Comparison of ENCODE assay signal across 1 cellular context in the genomic region with DNA sequence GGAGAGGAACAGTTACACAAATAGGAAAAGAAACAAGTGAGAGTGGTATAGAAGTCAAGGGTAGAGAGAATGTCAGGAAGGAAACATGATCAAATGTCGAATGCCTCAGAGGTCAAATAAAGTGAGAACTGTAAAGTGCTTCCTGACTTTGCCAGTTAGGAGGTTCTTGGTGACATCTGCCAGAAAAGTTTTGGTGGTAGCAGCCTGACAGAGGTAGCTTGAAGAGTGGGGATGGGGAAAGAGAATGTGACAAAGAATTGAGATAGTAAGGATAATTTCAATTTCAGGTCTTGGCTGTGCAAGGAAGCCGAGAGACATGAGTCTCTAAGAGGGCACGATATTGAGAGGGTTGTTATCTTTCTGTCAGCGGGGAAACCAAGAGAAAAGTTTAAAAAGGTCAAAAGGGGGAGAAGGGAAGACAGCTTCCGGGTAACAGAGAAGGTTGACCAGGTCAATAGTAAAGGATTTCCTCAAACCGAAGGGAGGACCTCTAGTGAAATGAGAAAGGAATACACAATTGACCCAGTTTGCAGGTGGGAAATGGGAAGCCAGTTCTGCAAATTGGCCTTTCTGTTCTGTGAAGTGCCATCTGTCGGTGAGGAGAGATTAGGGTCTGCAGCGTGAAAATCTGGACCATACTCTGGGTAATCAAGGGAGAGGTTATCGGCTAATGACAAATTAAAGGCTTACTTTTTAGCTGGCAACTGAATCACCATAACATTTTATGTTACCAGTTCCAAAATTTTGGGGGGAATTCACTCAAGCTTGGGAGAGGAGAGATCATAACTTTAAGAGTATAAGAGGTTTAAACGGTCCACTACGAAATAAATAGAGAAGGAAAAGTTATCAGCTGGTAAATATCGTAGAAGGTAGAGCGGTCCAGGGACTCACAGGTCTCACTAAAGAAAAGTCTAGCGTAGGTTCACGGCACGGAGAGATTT.
TF ChIP-seq lines count a peak whose summit lies in the region.

No MANE protein-coding gene starts in this region.

TF ChIP-seq in HepG2, 621 proteins besides CTCF, POLR2A, EP300 and RAD21 (continued from another document and continues in another):
- TF ChIP-seq KAT8 (CRISPR knock-in tag; IDR thresholded peaks at IDR 0.05) (peak; percentile 74; the same call in 1 of the 2 replicates), ZNF343 (CRISPR knock-in tag; IDR thresholded peaks at IDR 0.05) (no peak), YY1 (IDR thresholded peaks at IDR 0.05; ENCODE audit: insufficient read depth, insufficient replicate concordance, low read depth, low read length) (no peak), KLF9 (CRISPR knock-in tag; IDR thresholded peaks at IDR 0.05; ENCODE audit: low read depth) (no peak), MEF2D (CRISPR knock-in tag; IDR thresholded peaks at IDR 0.05) (no peak; the same call in 1 of the 2 replicates), FOSL1 (CRISPR knock-in tag; IDR thresholded peaks at IDR 0.05; ENCODE audit: borderline replicate concordance) (no peak), NR1H2 (CRISPR knock-in tag; IDR thresholded peaks at IDR 0.05; ENCODE audit: borderline replicate concordance, low read depth) (no peak), HNF4A (CRISPR knock-in tag; IDR thresholded peaks at IDR 0.05) (peak; percentile 49; the same call in 1 of the 2 replicates), ZSCAN30 (CRISPR knock-in tag; IDR thresholded peaks at IDR 0.05) (no peak), HMGA1 (CRISPR knock-in tag; conservative IDR thresholded peaks at IDR 0.05) (no peak), GLI4 (CRISPR knock-in tag; IDR thresholded peaks at IDR 0.05; ENCODE audit: borderline replicate concordance) (no peak), KLF11 (CRISPR knock-in tag; IDR thresholded peaks at IDR 0.05) (no peak), NFE2 (CRISPR knock-in tag; IDR thresholded peaks at IDR 0.05) (no peak), TEAD3 (CRISPR knock-in tag; optimal IDR thresholded peaks at IDR 0.05; ENCODE audit: borderline replicate concordance) (no peak), POLR2G (IDR thresholded peaks at IDR 0.05; ENCODE audit: low read depth, low read length) (no peak), THYN1 (CRISPR knock-in tag; IDR thresholded peaks at IDR 0.05; ENCODE audit: borderline replicate concordance, low read depth) (no peak), REPIN1 (CRISPR knock-in tag; IDR thresholded peaks at IDR 0.05; ENCODE audit: borderline replicate concordance, low read depth) (no peak; the same call in 1 of the 2 replicates), FIP1L1 (IDR thresholded peaks at IDR 0.05; ENCODE audit: borderline replicate concordance, insufficient read depth, low read depth, low read length) (no peak), HNRNPL (IDR thresholded peaks at IDR 0.05; ENCODE audit: low read depth, low read length) (no peak), SNRNP70 (IDR thresholded peaks at IDR 0.05; ENCODE audit: low read depth, low read length) (no peak), CHCHD3 (CRISPR knock-in tag; IDR thresholded peaks at IDR 0.05) (no peak), HOXA9 (CRISPR knock-in tag; IDR thresholded peaks at IDR 0.05; ENCODE audit: borderline replicate concordance) (no peak)
- TF ChIP-seq, protein P1, sequence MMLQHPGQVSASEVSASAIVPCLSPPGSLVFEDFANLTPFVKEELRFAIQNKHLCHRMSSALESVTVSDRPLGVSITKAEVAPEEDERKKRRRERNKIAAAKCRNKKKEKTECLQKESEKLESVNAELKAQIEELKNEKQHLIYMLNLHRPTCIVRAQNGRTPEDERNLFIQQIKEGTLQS (CRISPR knock-in tag; IDR thresholded peaks at IDR 0.05), result no peak
- TF ChIP-seq, protein P2, sequence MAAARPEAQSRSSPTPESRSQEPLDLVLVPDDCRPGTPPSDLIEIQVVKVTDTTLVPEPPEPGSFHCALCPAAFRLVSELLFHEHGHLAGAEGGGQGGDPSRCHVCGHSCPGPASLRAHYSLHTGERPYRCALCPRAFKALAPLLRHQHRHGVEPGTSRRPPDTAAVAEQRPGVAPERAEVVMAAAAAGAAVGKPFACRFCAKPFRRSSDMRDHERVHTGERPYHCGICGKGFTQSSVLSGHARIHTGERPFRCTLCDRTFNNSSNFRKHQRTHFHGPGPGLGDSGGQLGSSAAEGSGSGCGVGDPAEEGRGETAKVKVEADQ (CRISPR knock-in tag; IDR thresholded peaks at IDR 0.05; ENCODE audit: borderline replicate concordance), result no peak
- TF ChIP-seq, protein P3, sequence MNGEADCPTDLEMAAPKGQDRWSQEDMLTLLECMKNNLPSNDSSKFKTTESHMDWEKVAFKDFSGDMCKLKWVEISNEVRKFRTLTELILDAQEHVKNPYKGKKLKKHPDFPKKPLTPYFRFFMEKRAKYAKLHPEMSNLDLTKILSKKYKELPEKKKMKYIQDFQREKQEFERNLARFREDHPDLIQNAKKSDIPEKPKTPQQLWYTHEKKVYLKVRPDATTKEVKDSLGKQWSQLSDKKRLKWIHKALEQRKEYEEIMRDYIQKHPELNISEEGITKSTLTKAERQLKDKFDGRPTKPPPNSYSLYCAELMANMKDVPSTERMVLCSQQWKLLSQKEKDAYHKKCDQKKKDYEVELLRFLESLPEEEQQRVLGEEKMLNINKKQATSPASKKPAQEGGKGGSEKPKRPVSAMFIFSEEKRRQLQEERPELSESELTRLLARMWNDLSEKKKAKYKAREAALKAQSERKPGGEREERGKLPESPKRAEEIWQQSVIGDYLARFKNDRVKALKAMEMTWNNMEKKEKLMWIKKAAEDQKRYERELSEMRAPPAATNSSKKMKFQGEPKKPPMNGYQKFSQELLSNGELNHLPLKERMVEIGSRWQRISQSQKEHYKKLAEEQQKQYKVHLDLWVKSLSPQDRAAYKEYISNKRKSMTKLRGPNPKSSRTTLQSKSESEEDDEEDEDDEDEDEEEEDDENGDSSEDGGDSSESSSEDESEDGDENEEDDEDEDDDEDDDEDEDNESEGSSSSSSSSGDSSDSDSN (CRISPR knock-in tag; IDR thresholded peaks at IDR 0.05), result no peak
- TF ChIP-seq, protein P4, sequence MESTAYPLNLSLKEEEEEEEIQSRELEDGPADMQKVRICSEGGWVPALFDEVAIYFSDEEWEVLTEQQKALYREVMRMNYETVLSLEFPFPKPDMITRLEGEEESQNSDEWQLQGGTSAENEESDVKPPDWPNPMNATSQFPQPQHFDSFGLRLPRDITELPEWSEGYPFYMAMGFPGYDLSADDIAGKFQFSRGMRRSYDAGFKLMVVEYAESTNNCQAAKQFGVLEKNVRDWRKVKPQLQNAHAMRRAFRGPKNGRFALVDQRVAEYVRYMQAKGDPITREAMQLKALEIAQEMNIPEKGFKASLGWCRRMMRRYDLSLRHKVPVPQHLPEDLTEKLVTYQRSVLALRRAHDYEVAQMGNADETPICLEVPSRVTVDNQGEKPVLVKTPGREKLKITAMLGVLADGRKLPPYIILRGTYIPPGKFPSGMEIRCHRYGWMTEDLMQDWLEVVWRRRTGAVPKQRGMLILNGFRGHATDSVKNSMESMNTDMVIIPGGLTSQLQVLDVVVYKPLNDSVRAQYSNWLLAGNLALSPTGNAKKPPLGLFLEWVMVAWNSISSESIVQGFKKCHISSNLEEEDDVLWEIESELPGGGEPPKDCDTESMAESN (CRISPR knock-in tag; conservative IDR thresholded peaks at IDR 0.05), result no peak
- TF ChIP-seq, protein P5, sequence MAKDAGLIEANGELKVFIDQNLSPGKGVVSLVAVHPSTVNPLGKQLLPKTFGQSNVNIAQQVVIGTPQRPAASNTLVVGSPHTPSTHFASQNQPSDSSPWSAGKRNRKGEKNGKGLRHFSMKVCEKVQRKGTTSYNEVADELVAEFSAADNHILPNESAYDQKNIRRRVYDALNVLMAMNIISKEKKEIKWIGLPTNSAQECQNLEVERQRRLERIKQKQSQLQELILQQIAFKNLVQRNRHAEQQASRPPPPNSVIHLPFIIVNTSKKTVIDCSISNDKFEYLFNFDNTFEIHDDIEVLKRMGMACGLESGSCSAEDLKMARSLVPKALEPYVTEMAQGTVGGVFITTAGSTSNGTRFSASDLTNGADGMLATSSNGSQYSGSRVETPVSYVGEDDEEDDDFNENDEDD (CRISPR knock-in tag; IDR thresholded peaks at IDR 0.05; ENCODE audit: borderline replicate concordance), result no peak
- TF ChIP-seq, protein P6, sequence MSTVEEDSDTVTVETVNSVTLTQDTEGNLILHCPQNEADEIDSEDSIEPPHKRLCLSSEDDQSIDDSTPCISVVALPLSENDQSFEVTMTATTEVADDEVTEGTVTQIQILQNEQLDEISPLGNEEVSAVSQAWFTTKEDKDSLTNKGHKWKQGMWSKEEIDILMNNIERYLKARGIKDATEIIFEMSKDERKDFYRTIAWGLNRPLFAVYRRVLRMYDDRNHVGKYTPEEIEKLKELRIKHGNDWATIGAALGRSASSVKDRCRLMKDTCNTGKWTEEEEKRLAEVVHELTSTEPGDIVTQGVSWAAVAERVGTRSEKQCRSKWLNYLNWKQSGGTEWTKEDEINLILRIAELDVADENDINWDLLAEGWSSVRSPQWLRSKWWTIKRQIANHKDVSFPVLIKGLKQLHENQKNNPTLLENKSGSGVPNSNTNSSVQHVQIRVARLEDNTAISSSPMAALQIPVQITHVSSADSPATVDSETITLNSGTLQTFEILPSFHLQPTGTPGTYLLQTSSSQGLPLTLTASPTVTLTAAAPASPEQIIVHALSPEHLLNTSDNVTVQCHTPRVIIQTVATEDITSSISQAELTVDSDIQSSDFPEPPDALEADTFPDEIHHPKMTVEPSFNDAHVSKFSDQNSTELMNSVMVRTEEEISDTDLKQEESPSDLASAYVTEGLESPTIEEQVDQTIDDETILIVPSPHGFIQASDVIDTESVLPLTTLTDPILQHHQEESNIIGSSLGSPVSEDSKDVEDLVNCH (CRISPR knock-in tag; IDR thresholded peaks at IDR 0.05), result 0 out of 2 replicates have a peak, but pooled peaks have one; percentile 38
- TF ChIP-seq, protein P7, sequence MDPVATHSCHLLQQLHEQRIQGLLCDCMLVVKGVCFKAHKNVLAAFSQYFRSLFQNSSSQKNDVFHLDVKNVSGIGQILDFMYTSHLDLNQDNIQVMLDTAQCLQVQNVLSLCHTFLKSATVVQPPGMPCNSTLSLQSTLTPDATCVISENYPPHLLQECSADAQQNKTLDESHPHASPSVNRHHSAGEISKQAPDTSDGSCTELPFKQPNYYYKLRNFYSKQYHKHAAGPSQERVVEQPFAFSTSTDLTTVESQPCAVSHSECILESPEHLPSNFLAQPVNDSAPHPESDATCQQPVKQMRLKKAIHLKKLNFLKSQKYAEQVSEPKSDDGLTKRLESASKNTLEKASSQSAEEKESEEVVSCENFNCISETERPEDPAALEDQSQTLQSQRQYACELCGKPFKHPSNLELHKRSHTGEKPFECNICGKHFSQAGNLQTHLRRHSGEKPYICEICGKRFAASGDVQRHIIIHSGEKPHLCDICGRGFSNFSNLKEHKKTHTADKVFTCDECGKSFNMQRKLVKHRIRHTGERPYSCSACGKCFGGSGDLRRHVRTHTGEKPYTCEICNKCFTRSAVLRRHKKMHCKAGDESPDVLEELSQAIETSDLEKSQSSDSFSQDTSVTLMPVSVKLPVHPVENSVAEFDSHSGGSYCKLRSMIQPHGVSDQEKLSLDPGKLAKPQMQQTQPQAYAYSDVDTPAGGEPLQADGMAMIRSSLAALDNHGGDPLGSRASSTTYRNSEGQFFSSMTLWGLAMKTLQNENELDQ (CRISPR knock-in tag; IDR thresholded peaks at IDR 0.05; ENCODE audit: borderline replicate concordance), result no peak
- TF ChIP-seq, protein P8, sequence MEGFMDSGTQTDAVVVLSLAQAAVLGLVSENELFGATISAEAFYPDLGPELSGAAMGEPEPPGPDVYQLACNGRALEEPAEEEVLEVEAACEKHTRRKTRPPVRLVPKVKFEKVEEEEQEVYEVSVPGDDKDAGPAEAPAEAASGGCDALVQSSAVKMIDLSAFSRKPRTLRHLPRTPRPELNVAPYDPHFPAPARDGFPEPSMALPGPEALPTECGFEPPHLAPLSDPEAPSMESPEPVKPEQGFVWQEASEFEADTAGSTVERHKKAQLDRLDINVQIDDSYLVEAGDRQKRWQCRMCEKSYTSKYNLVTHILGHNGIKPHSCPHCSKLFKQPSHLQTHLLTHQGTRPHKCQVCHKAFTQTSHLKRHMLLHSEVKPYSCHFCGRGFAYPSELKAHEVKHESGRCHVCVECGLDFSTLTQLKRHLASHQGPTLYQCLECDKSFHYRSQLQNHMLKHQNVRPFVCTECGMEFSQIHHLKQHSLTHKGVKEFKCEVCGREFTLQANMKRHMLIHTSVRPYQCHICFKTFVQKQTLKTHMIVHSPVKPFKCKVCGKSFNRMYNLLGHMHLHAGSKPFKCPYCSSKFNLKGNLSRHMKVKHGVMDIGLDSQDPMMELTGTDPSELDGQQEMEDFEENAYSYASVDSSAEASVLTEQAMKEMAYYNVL (CRISPR knock-in tag; IDR thresholded peaks at IDR 0.05; ENCODE audit: borderline replicate concordance), result peak; percentile 92
- TF ChIP-seq, protein P9, sequence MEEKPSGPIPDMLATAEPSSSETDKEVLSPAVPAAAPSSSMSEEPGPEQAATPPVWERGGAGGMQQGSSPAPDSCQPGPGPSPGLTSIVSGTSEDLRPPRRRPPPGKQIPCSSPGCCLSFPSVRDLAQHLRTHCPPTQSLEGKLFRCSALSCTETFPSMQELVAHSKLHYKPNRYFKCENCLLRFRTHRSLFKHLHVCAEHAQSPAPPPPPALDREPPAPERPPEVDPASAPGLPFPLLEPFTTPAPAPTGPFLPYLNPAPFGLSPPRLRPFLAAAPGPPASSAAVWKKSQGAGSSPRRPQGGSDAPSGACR (CRISPR knock-in tag; IDR thresholded peaks at IDR 0.05), result 0 out of 2 replicates have a peak, but pooled peaks have one; percentile 72
- TF ChIP-seq, protein P10, sequence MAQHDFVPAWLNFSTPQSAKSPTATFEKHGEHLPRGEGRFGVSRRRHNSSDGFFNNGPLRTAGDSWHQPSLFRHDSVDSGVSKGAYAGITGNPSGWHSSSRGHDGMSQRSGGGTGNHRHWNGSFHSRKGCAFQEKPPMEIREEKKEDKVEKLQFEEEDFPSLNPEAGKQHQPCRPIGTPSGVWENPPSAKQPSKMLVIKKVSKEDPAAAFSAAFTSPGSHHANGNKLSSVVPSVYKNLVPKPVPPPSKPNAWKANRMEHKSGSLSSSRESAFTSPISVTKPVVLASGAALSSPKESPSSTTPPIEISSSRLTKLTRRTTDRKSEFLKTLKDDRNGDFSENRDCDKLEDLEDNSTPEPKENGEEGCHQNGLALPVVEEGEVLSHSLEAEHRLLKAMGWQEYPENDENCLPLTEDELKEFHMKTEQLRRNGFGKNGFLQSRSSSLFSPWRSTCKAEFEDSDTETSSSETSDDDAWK (CRISPR knock-in tag; IDR thresholded peaks at IDR 0.05), result no peak
- TF ChIP-seq, protein P11, sequence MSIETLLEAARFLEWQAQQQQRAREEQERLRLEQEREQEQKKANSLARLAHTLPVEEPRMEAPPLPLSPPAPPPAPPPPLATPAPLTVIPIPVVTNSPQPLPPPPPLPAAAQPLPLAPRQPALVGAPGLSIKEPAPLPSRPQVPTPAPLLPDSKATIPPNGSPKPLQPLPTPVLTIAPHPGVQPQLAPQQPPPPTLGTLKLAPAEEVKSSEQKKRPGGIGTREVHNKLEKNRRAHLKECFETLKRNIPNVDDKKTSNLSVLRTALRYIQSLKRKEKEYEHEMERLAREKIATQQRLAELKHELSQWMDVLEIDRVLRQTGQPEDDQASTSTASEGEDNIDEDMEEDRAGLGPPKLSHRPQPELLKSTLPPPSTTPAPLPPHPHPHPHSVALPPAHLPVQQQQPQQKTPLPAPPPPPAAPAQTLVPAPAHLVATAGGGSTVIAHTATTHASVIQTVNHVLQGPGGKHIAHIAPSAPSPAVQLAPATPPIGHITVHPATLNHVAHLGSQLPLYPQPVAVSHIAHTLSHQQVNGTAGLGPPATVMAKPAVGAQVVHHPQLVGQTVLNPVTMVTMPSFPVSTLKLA (IDR thresholded peaks at IDR 0.05), result no peak
